In genomic region chr3:46978985-46979944, GRCh38 we compare ENCODE assay signal across 1 cellular context.
TF ChIP-seq lines count a peak whose summit lies in the region.

Gene NBEAL2, plus strand, starts transcription at chr3:46979666. Its CDS starts 196 bp downstream, at chr3:46979862.

TF ChIP-seq in K562, 482 proteins besides CTCF, POLR2A, EP300 and RAD21 (continued from another document and continues in another):
- 0 out of 4 replicates have a peak, but pooled peaks have one; percentile 14 to 27 for TF ChIP-seq MLLT1 (IDR thresholded peaks at IDR 0.05)
- TF ChIP-seq SNRNP70 (optimal IDR thresholded peaks at IDR 0.05; ENCODE audit: low read depth, low read length) = no peak
- 0 out of 2 replicates have a peak, but pooled peaks have one; percentile 17 for TF ChIP-seq HMG20A (CRISPR knock-in tag; conservative IDR thresholded peaks at IDR 0.05)
- no peak for TF ChIP-seq GATA2 (CRISPR knock-in tag; IDR thresholded peaks at IDR 0.05)
- peak; percentile 63; the same call in 1 of the 2 replicates for TF ChIP-seq LCOR (CRISPR knock-in tag; IDR thresholded peaks at IDR 0.05)
- no peak for TF ChIP-seq MCM2 (IDR thresholded peaks at IDR 0.05; ENCODE audit: low read depth)
- peak; percentile 21 for TF ChIP-seq CTCFL (IDR thresholded peaks at IDR 0.05; ENCODE audit: borderline replicate concordance, insufficient read depth, low read depth, low read length, poor library complexity, severe bottlenecking)
- TF ChIP-seq ZNF3 (CRISPR knock-in tag; IDR thresholded peaks at IDR 0.05) = no peak
- TF ChIP-seq ZBTB40 (IDR thresholded peaks at IDR 0.05) = peak; percentile 63
- no peak for TF ChIP-seq ZBTB40 (CRISPR knock-in tag; IDR thresholded peaks at IDR 0.05)
- TF ChIP-seq RBBP5 (IDR thresholded peaks at IDR 0.05; ENCODE audit: borderline replicate concordance, insufficient read depth, low read length, poor library complexity, severe bottlenecking) = peak; percentile 32
- TF ChIP-seq ZNF695 (CRISPR knock-in tag; IDR thresholded peaks at IDR 0.05) = 0 out of 2 replicates have a peak, but pooled peaks have one; percentile 12
- no peak; the same call in 1 of the 2 replicates for TF ChIP-seq ZBTB33 (CRISPR knock-in tag; IDR thresholded peaks at IDR 0.05)
- peak; percentile 78 for TF ChIP-seq NR2C2 (CRISPR knock-in tag; IDR thresholded peaks at IDR 0.05)
- 0 out of 2 replicates have a peak, but pooled peaks have one; percentile 29 for TF ChIP-seq NR2C2 (tag; IDR thresholded peaks at IDR 0.05)
- TF ChIP-seq NCOA6 (IDR thresholded peaks at IDR 0.05) = no peak
- TF ChIP-seq TCF7L2 (IDR thresholded peaks at IDR 0.05; ENCODE audit: low read depth, low read length) = no peak
- no peak for TF ChIP-seq ELF2 (CRISPR knock-in tag; IDR thresholded peaks at IDR 0.05)
- no peak for TF ChIP-seq ZNF699 (CRISPR knock-in tag; IDR thresholded peaks at IDR 0.05; ENCODE audit: insufficient replicate concordance)
- TF ChIP-seq ZNF197 (CRISPR knock-in tag; IDR thresholded peaks at IDR 0.05; ENCODE audit: low read depth) = no peak
- no peak for TF ChIP-seq FOXK2 (conservative IDR thresholded peaks at IDR 0.05 in 1 of 2, IDR thresholded peaks at IDR 0.05 in 1 of 2; ENCODE audit: low read depth in 2 of 2)
- TF ChIP-seq TARDBP (IDR thresholded peaks at IDR 0.05) = no peak; the same call in 1 of the 2 replicates
- TF ChIP-seq TOE1 (IDR thresholded peaks at IDR 0.05; ENCODE audit: borderline replicate concordance) = peak; percentile 56; the same call in 1 of the 2 replicates
- no peak for TF ChIP-seq TOE1 (CRISPR knock-in tag; IDR thresholded peaks at IDR 0.05; ENCODE audit: borderline replicate concordance, low read depth)
- TF ChIP-seq ZFX (CRISPR knock-in tag; IDR thresholded peaks at IDR 0.05) = peak; percentile 83
- peak; percentile 78; the same call in 1 of the 2 replicates for TF ChIP-seq MYNN (IDR thresholded peaks at IDR 0.05)
- TF ChIP-seq MYNN (CRISPR knock-in tag; IDR thresholded peaks at IDR 0.05) = no peak
- TF ChIP-seq ZNF398 (CRISPR knock-in tag; IDR thresholded peaks at IDR 0.05) = no peak
- TF ChIP-seq GMEB1 (CRISPR knock-in tag; IDR thresholded peaks at IDR 0.05) = 0 out of 2 replicates have a peak, but pooled peaks have one; percentile 18
- no peak for TF ChIP-seq FOXM1 (IDR thresholded peaks at IDR 0.05; ENCODE audit: low read depth)
- no peak for TF ChIP-seq FOXM1 (CRISPR knock-in tag; IDR thresholded peaks at IDR 0.05; ENCODE audit: low read depth)
- peak; percentile 87 to 91 for TF ChIP-seq MAZ (CRISPR knock-in tag; conservative IDR thresholded peaks at IDR 0.05 in 1 of 2, IDR thresholded peaks at IDR 0.05 in 1 of 2)
- TF ChIP-seq HNRNPK (IDR thresholded peaks at IDR 0.05; ENCODE audit: low read depth, low read length, poor library complexity, severe bottlenecking) = no peak
- TF ChIP-seq KAT7 (CRISPR knock-in tag; IDR thresholded peaks at IDR 0.05; ENCODE audit: borderline replicate concordance) = peak; percentile 56; the same call in 1 of the 2 replicates
- TF ChIP-seq ZNF165 (CRISPR knock-in tag; IDR thresholded peaks at IDR 0.05; ENCODE audit: borderline replicate concordance) = 0 out of 2 replicates have a peak, but pooled peaks have one; percentile 45
- no peak for TF ChIP-seq SRSF1 (IDR thresholded peaks at IDR 0.05; ENCODE audit: low read depth, low read length)
- no peak for TF ChIP-seq ZNF174 (CRISPR knock-in tag; IDR thresholded peaks at IDR 0.05)
- peak; percentile 24; the same call in 1 of the 2 replicates for TF ChIP-seq AFF4 (CRISPR knock-in tag; IDR thresholded peaks at IDR 0.05)
- TF ChIP-seq MBD2 (IDR thresholded peaks at IDR 0.05; ENCODE audit: borderline replicate concordance, low read depth) = peak; percentile 53; the same call in 1 of the 2 replicates
